In genomic region chr16:73049051-73049910, GRCh38 we compare ENCODE assay signal across 10 cellular contexts. TPM values are rescaled to one million over a fixed set of nuclear protein-coding genes. Genes with fewer than 3 reads are reported as not detected.
DNase-seq lines count a peak whose midpoint lies in the region; ATAC-seq and TF ChIP-seq lines count a peak whose summit lies in the region.
"Had no signal": no experiment of that assay in that cellular context is flagged by ENCODE, and none has a peak within 500 bp of the region (broad histone marks: within the 10 kb centered on the region; RNA-seq: fewer than 3 reads in every experiment).

No MANE protein-coding gene starts in this region.

- TF ChIP-seq POLR2A in body of pancreas (IDR thresholded peaks at IDR 0.05) = no peak

- H3K4me1 ChIP-seq in body of pancreas (peaks cover 68% of the 10 kb centered on the region), lower lobe of right lung (peaks cover 86% of the 10 kb centered on the region)

- H3K4me1 Mint-ChIP-seq in activated CD4-positive, alpha-beta T cell treated with anti-CD3 and anti-CD28 coated beads, Interleukin-2, amount 10 ng/mL, durations not matched to agents 24 days and 14 days = peaks cover 2% of the 10 kb centered on the region

- H3K27ac ChIP-seq in body of pancreas = peak overlapping the region in 3 of 4 donors; percentile 90 to 97 (median 96)
- H3K27ac ChIP-seq in lower lobe of right lung = peak overlapping the region; percentile 95
- peak overlapping the region; percentile 40 for H3K27ac ChIP-seq in temporal lobe (ENCODE audit: low read depth, low read length)

- H3K27ac Mint-ChIP-seq in activated CD4-positive, alpha-beta T cell treated with anti-CD3 and anti-CD28 coated beads, Interleukin-2, amount 10 ng/mL, durations not matched to agents 24 days and 14 days = no peak overlapping the region
- H3K27ac Mint-ChIP-seq: CD4-positive, CD25-positive, alpha-beta regulatory T cell had no signal

- peaks cover 37% of the 10 kb centered on the region for H3K27me3 Mint-ChIP-seq in activated CD4-positive, alpha-beta T cell treated with anti-CD3 and anti-CD28 coated beads, Interleukin-2, amount 10 ng/mL, durations not matched to agents 24 days and 14 days

- no peak for DNase-seq in activated CD4-positive, alpha-beta T cell treated with anti-CD3 and anti-CD28 coated beads, Interleukin-2, amount 10 ng/mL, durations not matched to agents 24 days and 14 days
- DNase-seq in activated CD4-positive, alpha-beta T cell treated with anti-CD3 and anti-CD28 coated beads, Interleukin-2, amount 50 U/mL, for 48 hours = no peak
- DNase-seq in body of pancreas (no peak), lower lobe of right lung (no peak), germinal center (ENCODE audit: low spot score) (no peak), NCI-H524 (lab: John Stamatoyannopoulos, UW) (no peak)
- DNase-seq in stimulated activated naive CD4-positive, alpha-beta T cell treated with Interleukin-2 at 50 U/mL for 16 hours (lab: John Stamatoyannopoulos, UW) = no peak
- DNase-seq: CD4-positive, CD25-positive, alpha-beta regulatory T cell; NCI-H510A treated with DMSO at 0.1 percent for 48 hours had no signal

- no peaks in the 10 kb centered on the region for H3K27me3 ChIP-seq in body of pancreas
- no peaks in the 10 kb centered on the region for H3K27me3 ChIP-seq in lower lobe of right lung (ENCODE audit: low read depth)

- no peaks in the 10 kb centered on the region for H3K9me3 ChIP-seq in body of pancreas
- no peaks in the 10 kb centered on the region for H3K9me3 ChIP-seq in lower lobe of right lung

- WGBS in body of pancreas, 2 donors = 80 to 85% methylated on average over 13 of the region's 13 CpGs

- TF ChIP-seq CTCF in body of pancreas (IDR thresholded peaks at IDR 0.05) = no peak
- TF ChIP-seq CTCF in lower lobe of right lung (IDR thresholded peaks at IDR 0.05) = no peak

- ATAC-seq in body of pancreas = no peak
- no peak for ATAC-seq in lower lobe of right lung

- H3K36me3 ChIP-seq in body of pancreas (replicated peaks in 1 of 2; ENCODE audit: insufficient read depth in 1 of 2, low read depth in 2 of 2) = no peaks in the 10 kb centered on the region
- no peaks in the 10 kb centered on the region for H3K36me3 ChIP-seq in lower lobe of right lung

- intact Hi-C loops in activated CD4-positive, alpha-beta T cell treated with anti-CD3 and anti-CD28 coated beads, Interleukin-2, amount 10 ng/mL, durations not matched to agents 24 days and 14 days (cut with micrococcal nuclease) = no loop called here
- intact Hi-C loops in body of pancreas (cut with DNase I) = no loop called here
- intact Hi-C loops in lower lobe of right lung (cut with DNase I) = no loop called here

- no peak overlapping the region for H3K4me3 ChIP-seq in body of pancreas
- peak overlapping the region; percentile 79 for H3K4me3 ChIP-seq in lower lobe of right lung

- H3K9me3 Mint-ChIP-seq in activated CD4-positive, alpha-beta T cell treated with anti-CD3 and anti-CD28 coated beads, Interleukin-2, amount 10 ng/mL, durations not matched to agents 24 days and 14 days = no peaks in the 10 kb centered on the region

- no peaks in the 10 kb centered on the region for H3K36me3 Mint-ChIP-seq in activated CD4-positive, alpha-beta T cell treated with anti-CD3 and anti-CD28 coated beads, Interleukin-2, amount 10 ng/mL, durations not matched to agents 24 days and 14 days (ENCODE audit: low read depth)
- H3K36me3 Mint-ChIP-seq: CD4-positive, CD25-positive, alpha-beta regulatory T cell had no signal

- peak overlapping the region; percentile 30 for H3K4me3 Mint-ChIP-seq in activated CD4-positive, alpha-beta T cell treated with anti-CD3 and anti-CD28 coated beads, Interleukin-2, amount 10 ng/mL, durations not matched to agents 24 days and 14 days

RNA-seq across cellular contexts. Expression of gene ZFHX3, which starts 1.4 kb away (rescaled TPM):
- total RNA-seq in activated CD4-positive, alpha-beta T cell treated with anti-CD3 and anti-CD28 coated beads, Interleukin-2, amount 10 ng/mL, durations not matched to agents 24 days and 14 days = 0.49 and 0.88 TPM in 2 replicates
- total RNA-seq in body of pancreas (10 to 100 TPM; 22.4 to 24.6 TPM), lower lobe of right lung (29.3 TPM), temporal lobe (4.7 TPM)

Comparison
In these comparisons a context has a peak if more than half of its experiments do, and no peak if none do; other contexts are left out.
1. H3K27ac ChIP-seq: peak in every context shown above with its lines; median percentile 96 in body of pancreas; 95 in lower lobe of right lung; 40 in temporal lobe.